11 cellular contexts compared by ENCODE assay signal in genomic region chr17:58786586-58787295, GRCh38. TPM values are rescaled to one million over a fixed set of nuclear protein-coding genes. Genes with fewer than 3 reads are reported as not detected.
DNase-seq lines count a peak whose midpoint lies in the region; ATAC-seq and TF ChIP-seq lines count a peak whose summit lies in the region.
"Had no signal": no experiment of that assay in that cellular context is flagged by ENCODE, and none has a peak within 500 bp of the region (broad histone marks: within the 10 kb centered on the region; RNA-seq: fewer than 3 reads in every experiment).

No MANE protein-coding gene starts in this region.

- H3K36me3 Mint-ChIP-seq in chondrocyte (ENCODE audit: low read depth), result no peaks in the 10 kb centered on the region
- no peaks in the 10 kb centered on the region for H3K36me3 Mint-ChIP-seq in osteocyte (ENCODE audit: unreplicated experiment)
- no peaks in the 10 kb centered on the region for H3K36me3 Mint-ChIP-seq in activated naive CD4-positive, alpha-beta T cell treated with anti-CD3 and anti-CD28 coated beads, Interleukin-2, amount 50 U/mL, for 72 hours

- H3K9me3 Mint-ChIP-seq in chondrocyte (ENCODE audit: low read depth) (no peaks in the 10 kb centered on the region), osteocyte (ENCODE audit: unreplicated experiment) (no peaks in the 10 kb centered on the region)
- H3K9me3 Mint-ChIP-seq in activated naive CD4-positive, alpha-beta T cell treated with anti-CD3 and anti-CD28 coated beads, Interleukin-2, amount 50 U/mL, for 72 hours, result no peaks in the 10 kb centered on the region

- TF ChIP-seq CTCF in chondrocyte (IDR thresholded peaks at IDR 0.05) (peak; percentile 30), osteocyte (IDR thresholded peaks at IDR 0.05) (peak; percentile 5)

- H3K4me3 Mint-ChIP-seq in chondrocyte (ENCODE audit: unreplicated experiment) (peak overlapping the region; percentile 13), osteocyte (ENCODE audit: unreplicated experiment) (no peak overlapping the region)

- intact Hi-C loops in posterior vena cava (cut with DNase I), result no loop called here

- H3K4me1 Mint-ChIP-seq in chondrocyte (ENCODE audit: low read depth) (peaks cover 27% of the 10 kb centered on the region), osteocyte (ENCODE audit: unreplicated experiment) (peaks cover 17% of the 10 kb centered on the region)

- H3K27me3 Mint-ChIP-seq in chondrocyte (ENCODE audit: low read depth), result no peaks in the 10 kb centered on the region
- H3K27me3 Mint-ChIP-seq in osteocyte (ENCODE audit: unreplicated experiment), result no peaks in the 10 kb centered on the region

- ATAC-seq in activated naive CD4-positive, alpha-beta T cell treated with anti-CD3 and anti-CD28 coated beads, Interleukin-2, amount 50 U/mL, for 72 hours, result no peak
- ATAC-seq: gastrocnemius medialis had no signal

- peak; percentile 92 for DNase-seq in EH (ENCODE audit: low read depth)
- peak; percentile 21 for DNase-seq in NCI-H446 treated with DMSO at 0.1 percent for 48 hours (lab: John Stamatoyannopoulos, UW)
- DNase-seq in chondrocyte (ENCODE audit: low spot score), result no peak
- no peak for DNase-seq in osteocyte (ENCODE audit: extremely low spot score, unreplicated experiment)
- DNase-seq in mesenteric fat pad (ENCODE audit: low spot score), result no peak
- DNase-seq in posterior vena cava (ENCODE audit: low spot score), result no peak
- DNase-seq in activated naive CD4-positive, alpha-beta T cell treated with anti-CD3 and anti-CD28 coated beads, Interleukin-2, amount 50 U/mL, for 72 hours (ENCODE audit: low spot score in 2 of 2), result no peak
- DNase-seq in OCI-M2 (lab: John Stamatoyannopoulos, UW; ENCODE audit: unreplicated experiment), result no peak
- DNase-seq: activated naive CD4-positive, alpha-beta T cell treated with Interleukin-2 at 50 U/mL for 16 hours; gastrocnemius medialis; stimulated activated CD4-positive, alpha-beta T cell treated with anti-CD3 and anti-CD28 coated beads, Interleukin-4, amount 100 ng/mL, for 1 hour had no signal

- H3K27ac Mint-ChIP-seq in chondrocyte (ENCODE audit: unreplicated experiment) (peak overlapping the region; percentile 88), osteocyte (ENCODE audit: unreplicated experiment) (peak overlapping the region; percentile 86)
- H3K27ac Mint-ChIP-seq in activated naive CD4-positive, alpha-beta T cell treated with anti-CD3 and anti-CD28 coated beads, Interleukin-2, amount 50 U/mL, for 72 hours, result no peak overlapping the region

RNA-seq across cellular contexts. Expression of gene PPM1E, which starts 31.1 kb away (rescaled TPM):
- total RNA-seq in chondrocyte, result 0.70 to 2.2 TPM (median 2.2 TPM) in 3 replicates
- total RNA-seq in osteocyte, result 1.7 TPM in 2 replicates
- 0.13 TPM for total RNA-seq in mesenteric fat pad
- total RNA-seq in posterior vena cava, result under 1 TPM in 1 of 2 donors, not detected in 1; 0.19 TPM
- under 1 TPM; 0.04 to 0.07 TPM for total RNA-seq in activated naive CD4-positive, alpha-beta T cell treated with anti-CD3 and anti-CD28 coated beads, Interleukin-2, amount 50 U/mL, for 72 hours

Comparison
In these comparisons a context has a peak if more than half of its experiments do, and no peak if none do; other contexts are left out.
1. DNase-seq: peak in EH (single experiment) and NCI-H446 treated with DMSO at 0.1 percent for 48 hours (single experiment); none in chondrocyte (single experiment), osteocyte (single experiment), mesenteric fat pad (single experiment), posterior vena cava (single experiment), activated naive CD4-positive, alpha-beta T cell treated with anti-CD3 and anti-CD28 coated beads, Interleukin-2, amount 50 U/mL, for 72 hours (0 of 2) and OCI-M2 (single experiment).
2. H3K27ac Mint-ChIP-seq: peak in chondrocyte (single experiment) and osteocyte (single experiment); none in activated naive CD4-positive, alpha-beta T cell treated with anti-CD3 and anti-CD28 coated beads, Interleukin-2, amount 50 U/mL, for 72 hours (0 of 2).